ENCODE assay signal across 1 cellular context in genomic region chr4:65386927-65387326, GRCh38.
TF ChIP-seq lines count a peak whose summit lies in the region.

No MANE protein-coding gene starts in this region.

TF ChIP-seq in HepG2, 621 proteins besides CTCF, POLR2A, EP300 and RAD21 (continued from another document):
- no peak for TF ChIP-seq PRDM15 (CRISPR knock-in tag; IDR thresholded peaks at IDR 0.05)
- no peak for TF ChIP-seq KLF9 (CRISPR knock-in tag; IDR thresholded peaks at IDR 0.05; ENCODE audit: low read depth)
